ENCODE assay signal across 22 cellular contexts in genomic region chr11:83259559-83259958, GRCh38.
"Had no signal": no experiment of that assay in that cellular context is flagged by ENCODE, and none has a peak within 500 bp of the region (broad histone marks: within the 10 kb centered on the region; RNA-seq: fewer than 3 reads in every experiment).

No MANE protein-coding gene starts in this region.

- H3K4me3 ChIP-seq: colonic mucosa, esophagus squamous epithelium, hepatocyte, ovary, spleen, tibial nerve had no signal

- H3K9me3 ChIP-seq: colonic mucosa, esophagus squamous epithelium, ovary, spleen, tibial nerve had no signal

- H3K27ac ChIP-seq: colonic mucosa, epithelial cell of prostate, esophagus squamous epithelium, hepatocyte, ovary, spleen, tibial nerve had no signal

- H3K4me1 ChIP-seq: colonic mucosa, spleen had no signal

- H3K27me3 ChIP-seq: colonic mucosa, esophagus squamous epithelium, hepatocyte, ovary, spleen, tibial nerve had no signal

- DNase-seq: activated CD4-positive, alpha-beta T cell treated with anti-CD3 and anti-CD28 coated beads for 4 hours; activated CD4-positive, alpha-beta T cell treated with anti-CD3 and anti-CD28 coated beads, Interleukin-2, amount 50 U/mL, for 4 hours; activated CD8-positive, alpha-beta memory T cell treated with anti-CD3 and anti-CD28 coated beads, Interleukin-2, amount 50 U/mL, for 4 hours; activated gamma-delta T cell treated with Interleukin-2 at 50 U/mL for 16 hours; activated naive CD4-positive, alpha-beta T cell treated with anti-CD3 and anti-CD28 coated beads, Interleukin-2, amount 50 U/mL, for 16 hours; activated T-cell treated with anti-CD3 and anti-CD28 coated beads, Interleukin-2, amount 50 U/mL, for 24 hours; amygdala; cerebellar nuclear complex; colonic mucosa; effector CD8-positive, alpha-beta T cell; esophagus squamous epithelium; foreskin melanocyte; islet precursor cell; naive B cell; ovary; retina; spleen; stimulated activated naive CD4-positive, alpha-beta T cell treated with Interleukin-2 at 50 U/mL for 16 hours; T-helper 1 cell had no signal

- H3K36me3 ChIP-seq: colonic mucosa, ovary had no signal
